In the genomic region with DNA sequence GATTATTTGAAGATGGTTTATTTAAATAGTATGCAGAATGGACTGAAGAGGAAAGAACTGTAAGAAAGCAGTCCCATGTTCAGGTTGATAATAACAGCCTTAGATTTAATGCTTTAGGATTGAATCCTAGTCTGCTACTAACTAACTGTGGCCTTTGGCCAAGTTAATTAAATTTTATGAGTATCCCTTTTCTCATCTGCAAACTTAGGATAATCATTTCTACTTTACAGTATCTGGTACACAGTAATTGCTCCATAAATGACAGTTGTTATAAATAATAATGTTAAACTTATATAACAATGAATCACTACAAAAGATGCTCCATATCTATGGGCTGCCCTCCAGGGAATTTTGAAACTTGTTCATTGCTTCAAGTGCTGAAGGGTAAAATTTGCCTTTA, we compare ENCODE assay signal across 8 cellular contexts. TPM values are rescaled to one million over a fixed set of nuclear protein-coding genes. Genes with fewer than 3 reads are reported as not detected.
"Had no signal": no experiment of that assay in that cellular context is flagged by ENCODE, and none has a peak within 500 bp of the region (broad histone marks: within the 10 kb centered on the region; RNA-seq: fewer than 3 reads in every experiment).

No MANE protein-coding gene starts in this region.

- H3K27ac ChIP-seq: HL-60 had no signal

- H3K4me2 ChIP-seq: GM23338 had no signal

- DNase-seq: H9, HCEC 1CT had no signal

- FAIRE-seq: H1, H54, HepG2 had no signal

- H3K36me3 Mint-ChIP-seq: IgD-negative memory B cell had no signal

- H3K4me3 Mint-ChIP-seq: GM23338, H9, IgD-negative memory B cell had no signal

- H3K4me3 ChIP-seq: GM23338 had no signal

- H3K4me1 Mint-ChIP-seq: IgD-negative memory B cell had no signal

- H2AFZ ChIP-seq: GM23338 had no signal

- ATAC-seq: GM23338, HepG2 had no signal

- H3K27ac Mint-ChIP-seq: GM23338, H9, IgD-negative memory B cell had no signal

- H3K9me3 Mint-ChIP-seq: GM23338, H9, IgD-negative memory B cell had no signal

RNA-seq across cellular contexts. Expression of gene FAP, which starts 41.0 kb away (rescaled TPM):
- total RNA-seq: GM23338, H1, H9, HepG2 had no signal
- polyA plus RNA-seq: GM23338, H1, HepG2, IgD-negative memory B cell had no signal

RNA-seq across cellular contexts. Expression of gene GCG, which starts 50.2 kb away (rescaled TPM):
- total RNA-seq: GM23338, H1, H9, HepG2 had no signal
- polyA plus RNA-seq: GM23338, H1, HepG2, IgD-negative memory B cell had no signal
